21 cellular contexts compared by ENCODE assay signal in genomic region chr6:163867518-163868292, GRCh38.
"Had no signal": no experiment of that assay in that cellular context is flagged by ENCODE, and none has a peak within 500 bp of the region (broad histone marks: within the 10 kb centered on the region; RNA-seq: fewer than 3 reads in every experiment).

No MANE protein-coding gene starts in this region.

- H3K9me3 Mint-ChIP-seq: activated CD8-positive, alpha-beta T cell treated with anti-CD3 and anti-CD28 coated beads for 36 hours; activated naive CD8-positive, alpha-beta T cell treated with anti-CD3 and anti-CD28 coated beads for 36 hours; activated T-helper 17 cell treated with anti-CD3 and anti-CD28 coated beads, Interleukin-2, amount 50 U/mL, for 72 hours; dendritic cell treated with granulocyte-macrophage colony-stimulating factor and Interleukin-4, amounts not matched to agents 40 ng/mL and 50 ng/mL, for 4 days; T-helper 2 cell treated with Interferon-gamma antibody and Interleukin-4, amounts not matched to agents 5 μg/mL and 100 μg/mL, for 36 hours had no signal

- H3K36me3 ChIP-seq: cardiac muscle cell, left lung, neutrophil, sigmoid colon, upper lobe of right lung had no signal

- H3K4me3 ChIP-seq: cardiac muscle cell, left lung, sigmoid colon, upper lobe of right lung had no signal

- H3K9ac ChIP-seq: parathyroid adenoma had no signal

- H3K36me3 Mint-ChIP-seq: activated naive CD8-positive, alpha-beta T cell treated with anti-CD3 and anti-CD28 coated beads for 36 hours; naive B cell; stimulated activated naive B cell treated with anti-CD40 and anti-IgM and Interleukin-4, amounts not matched to agents 10 μg/mL and 1 μg/mL and 100 μg/mL, for 72 hours had no signal

- H2AFZ ChIP-seq: parathyroid adenoma had no signal

- H3K4me3 Mint-ChIP-seq: activated CD8-positive, alpha-beta T cell treated with anti-CD3 and anti-CD28 coated beads for 36 hours; activated naive CD8-positive, alpha-beta T cell treated with anti-CD3 and anti-CD28 coated beads for 36 hours; activated T-helper 17 cell treated with anti-CD3 and anti-CD28 coated beads, Interleukin-2, amount 50 U/mL, for 72 hours; dendritic cell treated with granulocyte-macrophage colony-stimulating factor and Interleukin-4, amounts not matched to agents 40 ng/mL and 50 ng/mL, for 4 days; stimulated activated naive B cell treated with anti-CD40 and anti-IgM and Interleukin-4, amounts not matched to agents 10 μg/mL and 1 μg/mL and 100 μg/mL, for 72 hours; T-helper 2 cell treated with Interferon-gamma antibody and Interleukin-4, amounts not matched to agents 5 μg/mL and 100 μg/mL, for 36 hours had no signal

- H3K27ac Mint-ChIP-seq: activated CD8-positive, alpha-beta T cell treated with anti-CD3 and anti-CD28 coated beads for 36 hours; activated T-helper 17 cell treated with anti-CD3 and anti-CD28 coated beads, Interleukin-2, amount 50 U/mL, for 72 hours; dendritic cell treated with granulocyte-macrophage colony-stimulating factor and Interleukin-4, amounts not matched to agents 40 ng/mL and 50 ng/mL, for 4 days; naive B cell; stimulated activated naive B cell treated with anti-CD40 and anti-IgM and Interleukin-4, amounts not matched to agents 10 μg/mL and 1 μg/mL and 100 μg/mL, for 72 hours; T-helper 2 cell treated with Interferon-gamma antibody and Interleukin-4, amounts not matched to agents 5 μg/mL and 100 μg/mL, for 36 hours had no signal

- ATAC-seq: activated CD8-positive, alpha-beta T cell treated with anti-CD3 and anti-CD28 coated beads for 36 hours; activated T-helper 17 cell treated with anti-CD3 and anti-CD28 coated beads, Interleukin-2, amount 50 U/mL, for 72 hours; left lung; stimulated activated naive B cell treated with anti-CD40 and anti-IgM and Interleukin-4, amounts not matched to agents 10 μg/mL and 1 μg/mL and 100 μg/mL, for 72 hours; upper lobe of right lung had no signal

- DNase-seq: activated CD4-positive, alpha-beta T cell treated with anti-CD3 and anti-CD28 coated beads for 48 hours; activated CD8-positive, alpha-beta T cell treated with anti-CD3 and anti-CD28 coated beads for 36 hours; activated naive CD4-positive, alpha-beta T cell; activated naive CD8-positive, alpha-beta T cell treated with anti-CD3 and anti-CD28 coated beads for 36 hours; activated T-cell treated with anti-CD3 and anti-CD28 coated beads, Interleukin-2, amount 50 U/mL, for 1 hour; amniotic stem cell; effector memory CD4-positive, alpha-beta T cell; foreskin fibroblast; mammary epithelial cell; naive B cell; sigmoid colon; stimulated activated CD4-positive, alpha-beta T cell treated with anti-CD3 and anti-CD28 coated beads, Interleukin-4, amount 100 ng/mL, for 4 hours; stimulated activated naive B cell treated with anti-CD40 and anti-IgM and Interleukin-4, amounts not matched to agents 10 μg/mL and 1 μg/mL and 100 μg/mL, for 72 hours; upper lobe of right lung had no signal

- H3K27me3 ChIP-seq: cardiac muscle cell, left lung, neutrophil, sigmoid colon, upper lobe of right lung had no signal

- H3K4me1 Mint-ChIP-seq: activated naive CD8-positive, alpha-beta T cell treated with anti-CD3 and anti-CD28 coated beads for 36 hours; activated T-helper 17 cell treated with anti-CD3 and anti-CD28 coated beads, Interleukin-2, amount 50 U/mL, for 72 hours had no signal

- H3K27ac ChIP-seq: cardiac muscle cell, left lung, neutrophil, parathyroid adenoma, sigmoid colon, upper lobe of right lung had no signal

- H3K79me2 ChIP-seq: parathyroid adenoma had no signal

- H3K4me1 ChIP-seq: left lung, parathyroid adenoma, sigmoid colon, upper lobe of right lung had no signal

- H3K9me3 ChIP-seq: left lung, neutrophil, sigmoid colon, upper lobe of right lung had no signal
